In genomic region chr3:66884659-66885058, GRCh38 we compare ENCODE assay signal across 28 cellular contexts.
"Had no signal": no experiment of that assay in that cellular context is flagged by ENCODE, and none has a peak within 500 bp of the region (broad histone marks: within the 10 kb centered on the region; RNA-seq: fewer than 3 reads in every experiment).

No MANE protein-coding gene starts in this region.

- DNase-seq: dermis blood vessel endothelial cell; effector memory CD4-positive, alpha-beta T cell; esophagus squamous epithelium; foreskin melanocyte; glutamatergic neuron; heart right ventricle; hypothalamus; islet precursor cell; left colon; left ventricle myocardium inferior; lower lobe of right lung; naive thymus-derived CD8-positive, alpha-beta T cell; nephron progenitor cell; stimulated activated CD4-positive, alpha-beta T cell treated with anti-CD3 and anti-CD28 coated beads, Interleukin-12 subunit alpha, Interleukin-12 subunit beta, amount 100 ng/mL, for 4 hours; stimulated activated CD4-positive, alpha-beta T cell treated with anti-CD3 and anti-CD28 coated beads, Interleukin-1b, Interleukin-23, amount 100 ng/mL, for 48 hours; stimulated activated CD4-positive, alpha-beta T cell treated with anti-CD3 and anti-CD28 coated beads, Interleukin-4, amount 100 ng/mL, for 1 hour; stimulated activated CD8-positive, alpha-beta memory T cell treated with anti-CD3 and anti-CD28 coated beads, Interleukin-4, amount 100 ng/mL, for 48 hours; stimulated activated naive CD4-positive, alpha-beta T cell; stomach; thyroid gland; trophoblast cell had no signal

- H3K4me3 ChIP-seq: coronary artery, esophagus squamous epithelium, heart right ventricle, left ventricle myocardium inferior, lower lobe of right lung, pancreas, smooth muscle cell, stomach, thyroid gland, vagina had no signal

- H3K4me2 ChIP-seq: smooth muscle cell had no signal

- H3K36me3 ChIP-seq: esophagus squamous epithelium, heart right ventricle, left ventricle myocardium inferior, lower lobe of right lung, neutrophil, pancreas, stomach, thyroid gland, vagina had no signal

- H3K27me3 ChIP-seq: esophagus squamous epithelium, heart right ventricle, neutrophil, pancreas, stomach, thyroid gland, vagina had no signal

- H3K27ac ChIP-seq: coronary artery, esophagus squamous epithelium, heart right ventricle, left ventricle myocardium inferior, lower lobe of right lung, neutrophil, stomach, thyroid gland, vagina had no signal

- H3K9me3 ChIP-seq: esophagus squamous epithelium, heart right ventricle, left ventricle myocardium inferior, lower lobe of right lung, neutrophil, pancreas, stomach, thyroid gland, vagina had no signal

- ATAC-seq: heart right ventricle; left colon; lower lobe of right lung; naive thymus-derived CD8-positive, alpha-beta T cell; sciatic nerve had no signal

- H3K4me1 ChIP-seq: esophagus squamous epithelium, heart right ventricle, left ventricle myocardium inferior, lower lobe of right lung, pancreas, stomach, thyroid gland, vagina had no signal

- FAIRE-seq: endometrium, pancreas had no signal
